30 cellular contexts compared by ENCODE assay signal in the genomic region with DNA sequence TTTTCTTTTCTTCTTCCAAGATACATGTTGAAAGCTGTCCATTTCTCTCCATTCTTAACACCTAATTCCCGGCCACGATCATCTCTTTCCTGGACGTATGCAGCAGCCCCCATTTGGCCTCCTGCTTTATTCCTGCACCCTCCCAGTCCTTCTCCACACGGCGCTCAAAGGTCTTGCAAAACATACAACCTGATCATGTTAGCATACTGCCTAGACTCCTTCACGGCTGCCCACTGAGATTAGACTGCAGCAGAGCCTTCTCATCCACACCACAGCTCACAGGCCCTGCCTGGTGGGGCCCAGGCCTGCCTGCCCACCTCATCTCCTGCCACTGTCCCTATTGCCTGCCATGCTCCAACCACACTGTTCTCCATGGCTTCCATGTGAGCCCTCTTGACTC. TPM values are rescaled to one million over a fixed set of nuclear protein-coding genes. Genes with fewer than 3 reads are reported as not detected.
"Had no signal": no experiment of that assay in that cellular context is flagged by ENCODE, and none has a peak within 500 bp of the region (broad histone marks: within the 10 kb centered on the region; RNA-seq: fewer than 3 reads in every experiment).

No MANE protein-coding gene starts in this region.

- H3K27ac ChIP-seq: epithelial cell of prostate, esophagus squamous epithelium, gastrocnemius medialis, heart right ventricle, left lung, lower lobe of right lung had no signal

- H3K36me3 ChIP-seq: esophagus squamous epithelium, gastrocnemius medialis, heart right ventricle, left lung, lower lobe of right lung had no signal

- H3K9me3 ChIP-seq: esophagus squamous epithelium, gastrocnemius medialis, heart right ventricle, left lung, lower lobe of right lung, mucosa of descending colon had no signal

- ATAC-seq: effector memory CD8-positive, alpha-beta T cell; esophagus mucosa; gastrocnemius medialis; heart right ventricle; left cardiac atrium; left lung; left ventricle myocardium superior; lower lobe of right lung; mucosa of descending colon had no signal

- DNase-seq: cortex of kidney; effector CD8-positive, alpha-beta T cell; effector memory CD8-positive, alpha-beta T cell; erythroblast; esophagus squamous epithelium; foreskin fibroblast; foreskin melanocyte; gastrocnemius medialis; glutamatergic neuron; heart right ventricle; hippocampal formation; left cardiac atrium; left lung; left ventricle myocardium superior; lower lobe of right lung; mesenchymal stem cell; mucosa of descending colon had no signal

- H3K4me3 ChIP-seq: esophagus squamous epithelium, gastrocnemius medialis, heart right ventricle, left lung, lower lobe of right lung, mucosa of descending colon had no signal

- FAIRE-seq: colon, endometrium, islet of Langerhans, keratinocyte had no signal

RNA-seq across cellular contexts. Expression of gene GOLT1A, which starts 2.8 kb away (rescaled TPM):
- total RNA-seq: esophagus mucosa, glomerular endothelial cell, heart right ventricle, left cardiac atrium, left ventricle myocardium superior, myocyte had no signal

RNA-seq across cellular contexts. Expression of gene KISS1, which starts 14.7 kb away (rescaled TPM):
- total RNA-seq: cerebellum, endodermal cell, esophagus mucosa, esophagus squamous epithelium, gastrocnemius medialis, glomerular endothelial cell, heart right ventricle, left cardiac atrium, left ventricle myocardium superior, lower leg skin, lower lobe of right lung had no signal
- polyA plus RNA-seq: heart right ventricle, keratinocyte had no signal

RNA-seq across cellular contexts. Expression of gene REN, which starts 44.9 kb away (rescaled TPM):
- total RNA-seq: cerebellum, dermis microvascular lymphatic vessel endothelial cell, endodermal cell, esophagus mucosa, heart right ventricle, left cardiac atrium, left ventricle myocardium superior, lung microvascular endothelial cell, myocyte had no signal
- polyA plus RNA-seq: heart right ventricle, keratinocyte had no signal
